ENCODE assay signal across 22 cellular contexts in the genomic region with DNA sequence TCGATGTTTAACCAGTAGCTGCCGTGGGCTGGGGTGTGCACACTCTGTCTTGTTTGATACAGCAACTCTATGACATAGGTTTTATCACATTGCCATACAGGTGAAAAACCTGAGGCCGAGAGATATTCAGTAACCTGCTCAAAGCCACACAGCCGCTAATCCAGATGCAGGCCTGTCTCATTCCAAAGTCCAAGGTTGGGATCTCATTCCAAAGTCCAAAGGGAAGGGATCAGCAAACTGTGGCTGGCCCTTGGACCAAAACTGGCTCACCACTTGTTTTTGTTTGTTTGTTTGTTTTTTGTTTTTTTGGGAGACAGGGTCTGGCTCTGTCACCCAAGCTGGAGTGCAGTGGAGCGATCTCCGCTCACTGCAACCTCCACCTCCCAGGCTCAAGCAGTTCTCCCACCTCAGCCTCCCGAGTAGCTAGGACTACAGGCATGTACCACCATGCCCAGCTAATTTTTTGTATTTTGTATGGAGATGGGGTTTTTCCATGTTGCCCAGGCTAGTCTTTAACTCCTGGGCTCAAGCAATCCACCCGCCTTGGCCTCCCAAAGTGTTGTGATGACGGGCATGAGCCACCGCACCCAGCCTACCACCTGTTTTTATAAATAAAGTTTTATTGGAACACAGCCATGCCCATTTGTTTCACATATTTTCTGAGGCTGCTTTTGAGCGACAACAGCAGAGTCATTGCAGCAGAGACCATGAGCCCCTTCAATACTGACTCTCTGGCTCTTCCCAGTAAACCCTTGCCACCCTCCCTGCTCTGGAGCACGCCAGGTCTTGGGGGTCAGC.
"Had no signal": no experiment of that assay in that cellular context is flagged by ENCODE, and none has a peak within 500 bp of the region (broad histone marks: within the 10 kb centered on the region; RNA-seq: fewer than 3 reads in every experiment).

No MANE protein-coding gene starts in this region.

- H3K9ac ChIP-seq: KMS-11 had no signal

- H3K4me1 ChIP-seq: SJSA1 had no signal

- H3K36me3 ChIP-seq: SJSA1 had no signal

- DNase-seq: IMR-90, Kasumi-1, MM.1S, NCI-H1092 treated with DMSO at 0.1 percent for 48 hours, NCI-H1436, NCI-H1694, NCI-H187 treated with DMSO at 0.1 percent for 48 hours, NCI-H2081, NCI-H2171, NCI-H226, NCI-H446, NCI-H510A, NCI-H524 treated with DMSO at 0.1 percent for 48 hours, NCI-H69, NCI-H774, Right ventricle myocardium superior, RPMI8226, SIG-M5 had no signal

- H3K27ac ChIP-seq: KMS-11, SJSA1, SK-N-MC had no signal

- FAIRE-seq: RCC 7860 had no signal

- H3K4me3 ChIP-seq: SJSA1, SK-N-MC had no signal

- H3K9me3 ChIP-seq: SJSA1 had no signal

- H3K4me2 ChIP-seq: KMS-11 had no signal

- H3K27me3 ChIP-seq: SJSA1 had no signal
